In the genomic region with DNA sequence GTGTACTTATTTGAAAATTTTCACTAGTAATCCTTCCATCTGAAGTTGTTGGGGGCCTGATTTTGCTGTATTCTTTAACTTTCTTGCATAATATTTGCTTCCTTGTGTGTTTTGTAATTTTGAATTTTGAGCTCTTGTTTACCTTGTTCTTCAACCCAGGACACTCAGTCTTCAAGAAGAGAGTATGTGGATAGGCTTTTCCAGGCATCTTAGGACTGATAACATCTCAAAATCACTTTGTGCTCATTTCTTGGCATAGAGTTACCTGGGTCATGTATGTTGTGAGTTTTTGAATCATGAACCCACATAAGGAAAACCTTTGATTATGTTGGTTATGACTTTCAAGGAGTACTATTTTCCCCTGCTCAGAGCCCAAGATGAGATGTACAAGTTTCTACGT, we compare ENCODE assay signal across 21 cellular contexts.
"Had no signal": no experiment of that assay in that cellular context is flagged by ENCODE, and none has a peak within 500 bp of the region (broad histone marks: within the 10 kb centered on the region; RNA-seq: fewer than 3 reads in every experiment).

No MANE protein-coding gene starts in this region.

- H3K36me3 ChIP-seq: MG63, SJSA1 had no signal

- H3K9me3 ChIP-seq: MG63 had no signal

- DNase-seq: KBM-7, MG63, NCI-H1092, NCI-H1105 treated with DMSO at 0.1 percent for 48 hours, NCI-H1417 treated with DMSO at 0.1 percent for 48 hours, NCI-H146, NCI-H1694 treated with DMSO at 0.1 percent for 48 hours, NCI-H1930, NCI-H2081, NCI-H2107, NCI-H226, NCI-H446, NCI-H510A, NCI-H524 treated with DMSO at 0.1 percent for 48 hours, NCI-H69, NCI-H774, Right ventricle myocardium superior, RPMI8226, SIG-M5 had no signal

- H3K27ac ChIP-seq: SJSA1, SK-N-MC had no signal

- H3K4me3 ChIP-seq: MG63, SJSA1, SK-N-MC had no signal

- H3K4me1 ChIP-seq: SJSA1 had no signal

- H3K27me3 ChIP-seq: MG63, SJSA1 had no signal
